In the genomic region with DNA sequence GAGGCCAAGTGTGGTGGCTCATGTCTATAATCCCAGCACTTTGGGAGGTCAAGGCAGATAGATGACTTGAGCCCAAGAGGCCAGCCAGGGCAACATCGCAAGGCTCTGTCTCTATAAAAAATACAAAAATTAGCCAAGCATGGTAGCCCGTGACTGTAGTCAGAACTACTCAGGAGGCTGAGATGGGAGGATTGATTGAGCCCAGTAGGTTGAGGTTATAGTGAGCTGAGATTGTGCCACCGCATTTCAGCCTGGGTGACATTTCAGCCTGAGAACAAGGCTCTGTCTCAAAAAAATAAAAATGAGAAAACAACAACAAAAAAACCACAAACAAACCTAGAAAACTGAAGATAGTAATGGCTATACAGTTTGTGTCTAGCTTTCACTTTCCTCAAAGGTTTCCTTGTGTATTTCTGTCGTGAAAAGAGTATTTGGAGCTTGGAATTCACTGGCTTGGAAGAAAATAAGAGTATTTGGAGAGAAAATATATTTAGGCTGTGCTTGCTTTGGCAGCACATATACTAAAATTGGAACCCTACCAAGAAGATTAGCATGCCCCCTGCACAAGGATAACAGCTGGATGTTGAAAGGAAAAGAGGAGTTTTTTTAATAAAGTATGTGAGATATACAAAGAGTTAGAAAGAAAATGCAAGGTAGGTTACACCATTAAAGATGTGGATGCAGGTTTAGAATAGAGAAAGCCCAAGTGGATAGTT, we compare ENCODE assay signal across 9 cellular contexts. TPM values are rescaled to one million over a fixed set of nuclear protein-coding genes. Genes with fewer than 3 reads are reported as not detected.
A peak's percentile ranks its signal among the peaks of the same experiment; 100 is the strongest.
DNase-seq lines count a peak whose midpoint lies in the region; ATAC-seq and TF ChIP-seq lines count a peak whose summit lies in the region.
"Had no signal": no experiment of that assay in that cellular context is flagged by ENCODE, and none has a peak within 500 bp of the region (broad histone marks: within the 10 kb centered on the region; RNA-seq: fewer than 3 reads in every experiment).

No MANE protein-coding gene starts in this region.

- DNase-seq in heart left ventricle: no peak
- no peak for DNase-seq in cardiac septum (ENCODE audit: low spot score)
- no peak for DNase-seq in activated naive CD8-positive, alpha-beta T cell treated with anti-CD3 and anti-CD28 coated beads, Interleukin-2, amount 50 U/mL, for 24 hours
- DNase-seq in upper lobe of left lung: no peak
- DNase-seq in stimulated activated CD4-positive, alpha-beta T cell treated with anti-CD3 and anti-CD28 coated beads, Interleukin-4, amount 100 ng/mL, for 4 hours: no peak
- DNase-seq: NCI-H1694 treated with DMSO at 0.1 percent for 48 hours had no signal

- H3K27ac ChIP-seq in heart left ventricle (peak overlapping the region; percentile 18 to 89 (median 66)), liver (ENCODE audit: low read depth in 1 of 2, low read length in 2 of 2) (peak overlapping the region; percentile 58 to 89), upper lobe of left lung (peak overlapping the region; percentile 76 to 85 (median 83))

- H3K4me1 ChIP-seq in heart left ventricle: peaks cover 0 to 46% (median 6%) of the 10 kb centered on the region in 12 donors
- H3K4me1 ChIP-seq in liver (ENCODE audit: control insufficient read depth in 4 of 4, insufficient read depth in 4 of 4, low read length in 3 of 4): peaks cover 0 to 21% (median 6%) of the 10 kb centered on the region in 4 donors
- peaks cover 16 to 43% (median 20%) of the 10 kb centered on the region in 4 donors for H3K4me1 ChIP-seq in upper lobe of left lung

- no peaks in the 10 kb centered on the region for H3K9me3 ChIP-seq in heart left ventricle
- H3K9me3 ChIP-seq in liver (ENCODE audit: control insufficient read depth in 4 of 4, low read length in 3 of 4): no peaks in the 10 kb centered on the region
- no peaks in the 10 kb centered on the region for H3K9me3 ChIP-seq in upper lobe of left lung

- peaks cover 4% of the 10 kb centered on the region for H3K27me3 Mint-ChIP-seq in activated naive CD8-positive, alpha-beta T cell treated with anti-CD3 and anti-CD28 coated beads, Interleukin-2, amount 50 U/mL, for 24 hours

- no peaks in the 10 kb centered on the region for H3K36me3 ChIP-seq in heart left ventricle
- no peaks in the 10 kb centered on the region for H3K36me3 ChIP-seq in liver (ENCODE audit: control insufficient read depth in 4 of 4, insufficient read depth in 3 of 4, low read depth in 1 of 4, low read length in 3 of 4)
- no peaks in the 10 kb centered on the region for H3K36me3 ChIP-seq in upper lobe of left lung

- no peak for TF ChIP-seq POLR2A in heart left ventricle (IDR thresholded peaks at IDR 0.05)
- no peak for TF ChIP-seq POLR2A in upper lobe of left lung (IDR thresholded peaks at IDR 0.05)

- ATAC-seq in heart left ventricle (no peak), upper lobe of left lung (ENCODE audit: low FRiP score in 2 of 2) (no peak), HG03457 (IDR thresholded peaks at IDR 0.05; ENCODE audit: unreplicated experiment) (no peak)
- ATAC-seq in activated naive CD8-positive, alpha-beta T cell treated with anti-CD3 and anti-CD28 coated beads, Interleukin-2, amount 50 U/mL, for 24 hours: no peak
- ATAC-seq in activated CD4-positive, CD25-positive, alpha-beta regulatory T cell treated with anti-CD3 and anti-CD28 coated beads, Interleukin-2, amount 50 U/mL, for 24 hours: no peak

- H3K9me3 Mint-ChIP-seq in activated naive CD8-positive, alpha-beta T cell treated with anti-CD3 and anti-CD28 coated beads, Interleukin-2, amount 50 U/mL, for 24 hours: no peaks in the 10 kb centered on the region

- TF ChIP-seq CTCF in heart left ventricle (IDR thresholded peaks at IDR 0.05) (no peak), liver (IDR thresholded peaks at IDR 0.05; ENCODE audit: low read depth, low read length, missing input control) (no peak), upper lobe of left lung (IDR thresholded peaks at IDR 0.05) (no peak)

- H3K27me3 ChIP-seq in heart left ventricle (no peaks in the 10 kb centered on the region), liver (ENCODE audit: control insufficient read depth in 4 of 4, insufficient read depth in 4 of 4, low read length in 3 of 4) (no peaks in the 10 kb centered on the region), upper lobe of left lung (no peaks in the 10 kb centered on the region)

- H3K36me3 Mint-ChIP-seq in activated naive CD8-positive, alpha-beta T cell treated with anti-CD3 and anti-CD28 coated beads, Interleukin-2, amount 50 U/mL, for 24 hours (ENCODE audit: low read depth): peaks cover 14% of the 10 kb centered on the region

- TF ChIP-seq RAD21 in liver (IDR thresholded peaks at IDR 0.05): no peak

- peak overlapping the region; percentile 30 to 66 for H3K9ac ChIP-seq in liver (ENCODE audit: low read depth in 1 of 2, low read length in 2 of 2)

- H3K4me3 ChIP-seq in heart left ventricle (peak overlapping the region in 9 of 12 donors; percentile 22 to 51 (median 35)), liver (ENCODE audit: low read depth in 1 of 3, low read length in 3 of 3) (peak overlapping the region; percentile 0 to 28 (median 28)), upper lobe of left lung (peak overlapping the region in 2 of 4 donors; percentile 11 to 17)

- 49 to 73% (median 59%) methylated on average over 4 of the region's 4 CpGs for WGBS in heart left ventricle, 4 donors
- 32% methylated on average over 4 of the region's 4 CpGs for WGBS in liver
- 67 to 70% methylated on average over 4 of the region's 4 CpGs for WGBS in upper lobe of left lung, 2 donors

- no peak for TF ChIP-seq EP300 in upper lobe of left lung (IDR thresholded peaks at IDR 0.05)

- H3K4me1 Mint-ChIP-seq in activated naive CD8-positive, alpha-beta T cell treated with anti-CD3 and anti-CD28 coated beads, Interleukin-2, amount 50 U/mL, for 24 hours: peaks cover 66% of the 10 kb centered on the region

- intact Hi-C loops in heart left ventricle (cut with DNase I) (loop anchor here in 1 of 10 donors (1.0 kb wide), 1 partner anchor 34 kb away; a partner anchor contains a TSS), cardiac septum (cut with DNase I) (no loop called here)

- H3K27ac Mint-ChIP-seq in activated naive CD8-positive, alpha-beta T cell treated with anti-CD3 and anti-CD28 coated beads, Interleukin-2, amount 50 U/mL, for 24 hours: peak overlapping the region; percentile 82

- H3K4me3 Mint-ChIP-seq in activated naive CD8-positive, alpha-beta T cell treated with anti-CD3 and anti-CD28 coated beads, Interleukin-2, amount 50 U/mL, for 24 hours: peak overlapping the region; percentile 64

TF ChIP-seq in liver, 16 proteins besides CTCF, POLR2A, EP300 and RAD21:
- TF ChIP-seq, protein P1, sequence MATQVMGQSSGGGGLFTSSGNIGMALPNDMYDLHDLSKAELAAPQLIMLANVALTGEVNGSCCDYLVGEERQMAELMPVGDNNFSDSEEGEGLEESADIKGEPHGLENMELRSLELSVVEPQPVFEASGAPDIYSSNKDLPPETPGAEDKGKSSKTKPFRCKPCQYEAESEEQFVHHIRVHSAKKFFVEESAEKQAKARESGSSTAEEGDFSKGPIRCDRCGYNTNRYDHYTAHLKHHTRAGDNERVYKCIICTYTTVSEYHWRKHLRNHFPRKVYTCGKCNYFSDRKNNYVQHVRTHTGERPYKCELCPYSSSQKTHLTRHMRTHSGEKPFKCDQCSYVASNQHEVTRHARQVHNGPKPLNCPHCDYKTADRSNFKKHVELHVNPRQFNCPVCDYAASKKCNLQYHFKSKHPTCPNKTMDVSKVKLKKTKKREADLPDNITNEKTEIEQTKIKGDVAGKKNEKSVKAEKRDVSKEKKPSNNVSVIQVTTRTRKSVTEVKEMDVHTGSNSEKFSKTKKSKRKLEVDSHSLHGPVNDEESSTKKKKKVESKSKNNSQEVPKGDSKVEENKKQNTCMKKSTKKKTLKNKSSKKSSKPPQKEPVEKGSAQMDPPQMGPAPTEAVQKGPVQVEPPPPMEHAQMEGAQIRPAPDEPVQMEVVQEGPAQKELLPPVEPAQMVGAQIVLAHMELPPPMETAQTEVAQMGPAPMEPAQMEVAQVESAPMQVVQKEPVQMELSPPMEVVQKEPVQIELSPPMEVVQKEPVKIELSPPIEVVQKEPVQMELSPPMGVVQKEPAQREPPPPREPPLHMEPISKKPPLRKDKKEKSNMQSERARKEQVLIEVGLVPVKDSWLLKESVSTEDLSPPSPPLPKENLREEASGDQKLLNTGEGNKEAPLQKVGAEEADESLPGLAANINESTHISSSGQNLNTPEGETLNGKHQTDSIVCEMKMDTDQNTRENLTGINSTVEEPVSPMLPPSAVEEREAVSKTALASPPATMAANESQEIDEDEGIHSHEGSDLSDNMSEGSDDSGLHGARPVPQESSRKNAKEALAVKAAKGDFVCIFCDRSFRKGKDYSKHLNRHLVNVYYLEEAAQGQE (IDR thresholded peaks at IDR 0.05): no peak
- peak; percentile 6 for TF ChIP-seq YY1 (IDR thresholded peaks at IDR 0.05)
TF ChIP-seq in liver: peak in this region for 1.

RNA-seq across cellular contexts. Expression of a gene that starts 3.9 kb away (rescaled TPM):
- total RNA-seq in heart left ventricle (10 to 100 TPM in 1 of 9 donors, 1 to 10 TPM in 8; 1.8 to 21.1 (median 5.3) TPM), cardiac septum (1.8 TPM), liver (1 to 10 TPM; 1.4 to 8.1 TPM), upper lobe of left lung (10 to 100 TPM in 5 of 6 donors, 1 to 10 TPM in 1; 8.8 to 39.5 (median 19.1) TPM)
- polyA plus RNA-seq in heart left ventricle (1 to 10 TPM; 1.6 to 3.3 TPM), liver (1 to 10 TPM; 1.9 to 4.0 TPM)

RNA-seq across cellular contexts. Expression of a gene that starts 33.6 kb away (rescaled TPM):
- 10 to 100 TPM; 24.1 to 39.9 (median 32.7) TPM for total RNA-seq in heart left ventricle
- 10 to 100 TPM; 17.9 to 34.1 TPM for polyA plus RNA-seq in heart left ventricle
- 31.5 TPM for total RNA-seq in cardiac septum
- total RNA-seq in liver: 10 to 100 TPM; 33.0 to 46.7 TPM
- 10 to 100 TPM; 14.1 to 25.9 TPM for polyA plus RNA-seq in liver
- 10 to 100 TPM; 23.1 to 56.7 (median 37.8) TPM for total RNA-seq in upper lobe of left lung
